Comparison of ENCODE assay signal across 20 cellular contexts in the genomic region with DNA sequence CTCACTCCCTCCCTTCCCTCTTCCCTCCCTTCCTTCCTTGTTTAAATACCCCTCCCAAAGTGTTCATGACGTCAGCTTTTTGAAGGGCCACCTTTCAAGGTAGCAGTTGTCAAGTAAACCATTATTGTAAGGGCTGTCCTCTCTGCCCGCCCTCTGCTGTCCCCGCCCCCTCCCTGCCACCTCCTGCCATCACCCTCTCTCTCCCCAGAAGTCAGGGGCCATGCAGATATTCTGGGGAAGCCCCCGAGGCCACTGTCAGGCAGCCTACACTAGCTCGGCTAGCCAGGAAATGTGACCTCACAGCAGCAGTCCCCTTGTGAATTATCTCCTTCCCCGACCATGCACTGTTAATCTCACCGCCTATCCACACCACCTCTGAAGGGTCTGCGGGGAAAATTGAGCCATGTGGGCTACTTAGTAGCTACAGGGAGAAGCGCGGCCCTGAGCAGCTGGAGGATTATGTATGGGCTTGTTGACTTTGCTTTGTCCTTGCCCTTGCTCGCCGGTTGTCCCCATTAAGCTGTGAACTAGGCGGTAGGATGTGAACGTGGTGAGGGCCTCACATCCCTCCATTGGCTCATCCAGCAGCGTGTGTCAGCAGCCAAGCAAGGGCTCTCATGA. TPM values are rescaled to one million over a fixed set of nuclear protein-coding genes. Genes with fewer than 3 reads are reported as not detected.
DNase-seq lines count a peak whose midpoint lies in the region; ATAC-seq, FAIRE-seq and TF ChIP-seq lines count a peak whose summit lies in the region.
"Had no signal": no experiment of that assay in that cellular context is flagged by ENCODE, and none has a peak within 500 bp of the region (broad histone marks: within the 10 kb centered on the region; RNA-seq: fewer than 3 reads in every experiment).

No MANE protein-coding gene starts in this region.

- H4K20me1 ChIP-seq in BLaER1 treated with 17β-estradiol and CSF1 and Interleukin-3, amounts not matched to agents 10 nM and 100 nM = no peaks in the 10 kb centered on the region

- no peaks in the 10 kb centered on the region for H3K9me3 Mint-ChIP-seq in activated naive CD4-positive, alpha-beta T cell treated with anti-CD3 and anti-CD28 coated beads for 36 hours
- H3K9me3 Mint-ChIP-seq: activated naive CD4-positive, alpha-beta T cell treated with anti-CD3 and anti-CD28 coated beads, Interleukin-2, amount 50 U/mL, for 24 hours had no signal

- H3K27ac Mint-ChIP-seq in activated naive CD4-positive, alpha-beta T cell treated with anti-CD3 and anti-CD28 coated beads for 36 hours = no peak overlapping the region
- H3K27ac Mint-ChIP-seq: activated naive CD4-positive, alpha-beta T cell treated with anti-CD3 and anti-CD28 coated beads, Interleukin-2, amount 50 U/mL, for 24 hours; CD14-positive monocyte had no signal

- H3K27me3 ChIP-seq in BLaER1 treated with 17β-estradiol and CSF1 and Interleukin-3, amounts not matched to agents 10 nM and 100 nM = peaks cover 0 to 22% (median 7%) of the 10 kb centered on the region in 11 experiments; a peak in 9 of 22 replicates
- peaks cover 0 to 78% of the 10 kb centered on the region in 2 donors for H3K27me3 ChIP-seq in left lung

- no peaks in the 10 kb centered on the region for H3K9me3 ChIP-seq in BLaER1 treated with 17β-estradiol and CSF1 and Interleukin-3, amounts not matched to agents 10 nM and 100 nM (replicated peaks in 1 of 11)
- no peaks in the 10 kb centered on the region for H3K9me3 ChIP-seq in left lung

- H3K4me2 ChIP-seq in BLaER1 treated with 17β-estradiol and CSF1 and Interleukin-3, amounts not matched to agents 10 nM and 100 nM = peak overlapping the region; percentile 12 to 82 (median 69); a peak in 21 of 22 replicates

- no peak for TF ChIP-seq POLR2A in GM12891 (IDR thresholded peaks at IDR 0.05; ENCODE audit: low read depth, low read length)

- H3K27me3 Mint-ChIP-seq in activated naive CD4-positive, alpha-beta T cell treated with anti-CD3 and anti-CD28 coated beads for 36 hours (ENCODE audit: low read depth) = peaks cover 17% of the 10 kb centered on the region

- H3K4me3 Mint-ChIP-seq in activated naive CD4-positive, alpha-beta T cell treated with anti-CD3 and anti-CD28 coated beads for 36 hours = no peak overlapping the region
- H3K4me3 Mint-ChIP-seq: activated naive CD4-positive, alpha-beta T cell treated with anti-CD3 and anti-CD28 coated beads, Interleukin-2, amount 50 U/mL, for 24 hours had no signal

- ATAC-seq in left lung = peak; percentile 53
- no peak for ATAC-seq in left lobe of liver
- ATAC-seq: K562, PC-3 had no signal

- no peak for FAIRE-seq in GM12891 (lab: Jason Lieb, UNC)
- FAIRE-seq: frontal cortex, K562 had no signal

- intact Hi-C loops in left lung (cut with DNase I) = loop anchor here in 1 of 2 donors (10.0 kb wide), 1 partner anchor 235 kb away; no protein-coding TSS in a partner anchor
- intact Hi-C loops in activated naive CD4-positive, alpha-beta T cell treated with anti-CD3 and anti-CD28 coated beads for 36 hours (cut with micrococcal nuclease) = no loop called here

- H3K4me1 Mint-ChIP-seq in activated naive CD4-positive, alpha-beta T cell treated with anti-CD3 and anti-CD28 coated beads for 36 hours (ENCODE audit: low read depth) = no peaks in the 10 kb centered on the region
- H3K4me1 Mint-ChIP-seq: activated naive CD4-positive, alpha-beta T cell treated with anti-CD3 and anti-CD28 coated beads, Interleukin-2, amount 50 U/mL, for 24 hours had no signal

- DNase-seq in HT-29 (ENCODE audit: low spot score) = peak; percentile 35
- peak; percentile 91 for DNase-seq in NCI-H82 (lab: John Stamatoyannopoulos, UW)
- DNase-seq in left lung = no peak
- no peak for DNase-seq in left lobe of liver (ENCODE audit: low spot score)
- DNase-seq in activated CD4-positive, CD25-positive, alpha-beta regulatory T cell (lab: John Stamatoyannopoulos, UW) = no peak
- no peak for DNase-seq in activated naive CD4-positive, alpha-beta T cell treated with anti-CD3 and anti-CD28 coated beads for 36 hours
- DNase-seq in GM12891 (ENCODE audit: insufficient read length, low spot score) = no peak
- DNase-seq: GOT3; islet precursor cell; NCI-H2081 treated with DMSO at 0.1 percent for 48 hours; PC-3; stimulated activated CD4-positive, alpha-beta T cell treated with anti-CD3 and anti-CD28 coated beads, Interleukin-2, amount 100 ng/mL, for 24 hours; stimulated activated CD8-positive, alpha-beta memory T cell treated with anti-CD3 and anti-CD28 coated beads, Interleukin-4, amount 100 ng/mL, for 48 hours; SW 1271 had no signal

- TF ChIP-seq CTCF in left lung (IDR thresholded peaks at IDR 0.05) = no peak

- H3K27ac ChIP-seq in BLaER1 treated with 17β-estradiol and CSF1 and Interleukin-3, amounts not matched to agents 10 nM and 100 nM = no peak overlapping the region
- H3K27ac ChIP-seq in left lung = no peak overlapping the region
- H3K27ac ChIP-seq: cardiac muscle cell had no signal

- no peaks in the 10 kb centered on the region for H3K36me3 ChIP-seq in BLaER1 treated with 17β-estradiol and CSF1 and Interleukin-3, amounts not matched to agents 10 nM and 100 nM
- H3K36me3 ChIP-seq in left lung = no peaks in the 10 kb centered on the region
- H3K36me3 ChIP-seq: cardiac muscle cell had no signal

- H3K4me3 ChIP-seq in BLaER1 treated with 17β-estradiol and CSF1 and Interleukin-3, amounts not matched to agents 10 nM and 100 nM = no peak overlapping the region
- no peak overlapping the region for H3K4me3 ChIP-seq in left lung
- H3K4me3 ChIP-seq: cardiac muscle cell, K562 had no signal

- H3K36me3 Mint-ChIP-seq in activated naive CD4-positive, alpha-beta T cell treated with anti-CD3 and anti-CD28 coated beads for 36 hours (ENCODE audit: low read depth) = no peaks in the 10 kb centered on the region
- H3K36me3 Mint-ChIP-seq: activated naive CD4-positive, alpha-beta T cell treated with anti-CD3 and anti-CD28 coated beads, Interleukin-2, amount 50 U/mL, for 24 hours; CD14-positive monocyte had no signal

- peaks cover 11 to 42% (median 35%) of the 10 kb centered on the region in 10 experiments for H3K4me1 ChIP-seq in BLaER1 treated with 17β-estradiol and CSF1 and Interleukin-3, amounts not matched to agents 10 nM and 100 nM
- peaks cover 0 to 1% of the 10 kb centered on the region in 2 donors for H3K4me1 ChIP-seq in left lung

- no peak overlapping the region for H3K9ac ChIP-seq in BLaER1 treated with 17β-estradiol and CSF1 and Interleukin-3, amounts not matched to agents 10 nM and 100 nM

- CTCF ChIA-PET in activated naive CD4-positive, alpha-beta T cell treated with anti-CD3 and anti-CD28 coated beads for 36 hours (lab: Charles Lee) = interaction anchor here (2.6 kb wide), 1 partner anchor 52 kb away, joined by 7 read pairs; no protein-coding TSS in a partner anchor

TF ChIP-seq in GM12891, 5 proteins besides CTCF, POLR2A, EP300 and RAD21:
- TF ChIP-seq TAF1 (IDR thresholded peaks at IDR 0.05; ENCODE audit: low read depth, low read length) = no peak
- TF ChIP-seq PAX5 (IDR thresholded peaks at IDR 0.05; ENCODE audit: insufficient read depth, low read length, severe bottlenecking) = no peak
- no peak for TF ChIP-seq POLR2AphosphoS5 (IDR thresholded peaks at IDR 0.05; ENCODE audit: low read depth, low read length)
- no peak for TF ChIP-seq POU2F2 (IDR thresholded peaks at IDR 0.05; ENCODE audit: low read depth, low read length)
- TF ChIP-seq SPI1 (IDR thresholded peaks at IDR 0.05; ENCODE audit: low read depth, low read length) = no peak

RNA-seq across cellular contexts. Expression of a gene that starts 42.1 kb away (rescaled TPM):
- 20.1 and 23.2 TPM in 2 replicates for total RNA-seq in HT-29 (2014; rRNA removed; shearing (Covaris generic))
- 100 to 1,000 TPM; 117 to 131 TPM for total RNA-seq in left lung
- total RNA-seq in left lobe of liver = 71.7 TPM
- 10 to 100 TPM; 79.8 to 83.7 TPM for total RNA-seq in activated naive CD4-positive, alpha-beta T cell treated with anti-CD3 and anti-CD28 coated beads for 36 hours
- polyA plus RNA-seq in GM12891 (2012; ENCODE audit: low read depth, missing spikeins) = 118 TPM

Comparison
In these comparisons a context has a peak if more than half of its experiments do, and no peak if none do; other contexts are left out.
1. DNase-seq: peak in HT-29 (single experiment) and NCI-H82 (single experiment); none in left lung (0 of 2), left lobe of liver (single experiment), activated CD4-positive, CD25-positive, alpha-beta regulatory T cell (0 of 4), activated naive CD4-positive, alpha-beta T cell treated with anti-CD3 and anti-CD28 coated beads for 36 hours (single experiment) and GM12891 (single experiment).